In the genomic region with DNA sequence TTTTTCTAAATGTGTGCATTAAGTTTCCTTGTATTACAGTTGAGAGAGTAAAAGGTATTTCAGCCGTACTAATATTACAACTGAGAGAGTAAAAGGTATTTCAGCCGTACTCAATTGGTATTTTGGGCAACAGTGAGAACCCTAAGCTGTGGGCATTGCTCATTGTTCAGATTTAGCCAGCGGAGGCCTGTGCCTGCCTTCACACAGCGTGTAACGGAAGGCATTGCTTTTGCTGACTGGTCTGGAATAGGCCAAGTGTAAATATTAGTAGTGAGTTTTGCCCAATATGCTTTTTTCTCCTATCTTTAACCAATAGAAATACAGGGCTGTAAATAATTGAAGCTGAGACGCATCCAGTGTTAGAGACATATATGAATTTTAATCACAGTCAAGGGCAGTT, we compare ENCODE assay signal across 13 cellular contexts.
A peak's percentile ranks its signal among the peaks of the same experiment; 100 is the strongest.
DNase-seq lines count a peak whose midpoint lies in the region; ATAC-seq, FAIRE-seq and TF ChIP-seq lines count a peak whose summit lies in the region.
"Had no signal": no experiment of that assay in that cellular context is flagged by ENCODE, and none has a peak within 500 bp of the region (broad histone marks: within the 10 kb centered on the region; RNA-seq: fewer than 3 reads in every experiment).

No MANE protein-coding gene starts in this region.

- no peaks in the 10 kb centered on the region for H3K27me3 Mint-ChIP-seq in activated naive CD8-positive, alpha-beta T cell treated with anti-CD3 and anti-CD28 coated beads, Interleukin-2, amount 10 ng/mL, durations not matched to agents 7 days and 5 days
- H3K27me3 Mint-ChIP-seq in natural killer cell (ENCODE audit: low read depth in 2 of 2) = no peaks in the 10 kb centered on the region

- H3K27ac ChIP-seq in BLaER1 = no peak overlapping the region
- H3K27ac ChIP-seq: parathyroid adenoma, SK-N-MC had no signal

- H3K27ac Mint-ChIP-seq in activated naive CD8-positive, alpha-beta T cell treated with anti-CD3 and anti-CD28 coated beads, Interleukin-2, amount 10 ng/mL, durations not matched to agents 7 days and 5 days = peak overlapping the region; percentile 98
- H3K27ac Mint-ChIP-seq in natural killer cell = peak overlapping the region; percentile 92 to 94

- POLR2A ChIA-PET in activated naive CD8-positive, alpha-beta T cell treated with anti-CD3 and anti-CD28 coated beads, Interleukin-2, amount 10 ng/mL, durations not matched to agents 7 days and 5 days (lab: Charles Lee) = interaction anchor here (0.8 to 13.8 kb wide), 5 partner anchors 9 to 104 kb away, joined by 3 to 996 read pairs (median 3); no protein-coding TSS in a partner anchor

- no peaks in the 10 kb centered on the region for H4K20me1 ChIP-seq in BLaER1

- DNase-seq in GM12892 (ENCODE audit: insufficient read length) = no peak
- DNase-seq in activated naive CD8-positive, alpha-beta T cell treated with anti-CD3 and anti-CD28 coated beads, Interleukin-2, amount 10 ng/mL, durations not matched to agents 7 days and 5 days = no peak
- no peak for DNase-seq in natural killer cell
- DNase-seq in GDM1 (lab: John Stamatoyannopoulos, UW) = no peak
- DNase-seq in H7 = no peak
- DNase-seq in NCI-H146 treated with DMSO at 0.1 percent for 48 hours (lab: John Stamatoyannopoulos, UW; ENCODE audit: unreplicated experiment) = no peak
- DNase-seq: mesendoderm, NCI-H2171 had no signal

- intact Hi-C loops in natural killer cell (cut with micrococcal nuclease) = loop anchor here (5.0 kb wide), 2 partner anchors 36 to 59 kb away; no protein-coding TSS in a partner anchor

- H3K4me1 Mint-ChIP-seq in activated naive CD8-positive, alpha-beta T cell treated with anti-CD3 and anti-CD28 coated beads, Interleukin-2, amount 10 ng/mL, durations not matched to agents 7 days and 5 days = peaks cover 84% of the 10 kb centered on the region
- peaks cover 95 to 98% of the 10 kb centered on the region in 2 donors for H3K4me1 Mint-ChIP-seq in natural killer cell

- no peaks in the 10 kb centered on the region for H3K9me3 ChIP-seq in BLaER1

- H3K9ac ChIP-seq in BLaER1 = peak overlapping the region; percentile 33; the same call in 1 of the 2 replicates
- H3K9ac ChIP-seq: parathyroid adenoma had no signal

- no peaks in the 10 kb centered on the region for H3K36me3 ChIP-seq in BLaER1
- H3K36me3 ChIP-seq in H7 (replicated peaks; ENCODE audit: control insufficient read depth, insufficient read depth, low read length) = no peaks in the 10 kb centered on the region

- ATAC-seq in activated naive CD8-positive, alpha-beta T cell treated with anti-CD3 and anti-CD28 coated beads, Interleukin-2, amount 10 ng/mL, durations not matched to agents 7 days and 5 days (ENCODE audit: low read depth) = no peak
- ATAC-seq in natural killer cell (no peak), HG03469 (IDR thresholded peaks at IDR 0.05; ENCODE audit: unreplicated experiment) (no peak)
- ATAC-seq: esophagus mucosa had no signal

- H3K4me1 ChIP-seq in BLaER1 = peaks cover 79% of the 10 kb centered on the region
- H3K4me1 ChIP-seq: parathyroid adenoma had no signal

- H3K27me3 ChIP-seq in BLaER1 (no peaks in the 10 kb centered on the region), H7 (ENCODE audit: control insufficient read depth, insufficient read depth, low read length) (no peaks in the 10 kb centered on the region)

- H3K9me3 Mint-ChIP-seq in activated naive CD8-positive, alpha-beta T cell treated with anti-CD3 and anti-CD28 coated beads, Interleukin-2, amount 10 ng/mL, durations not matched to agents 7 days and 5 days = no peaks in the 10 kb centered on the region
- no peaks in the 10 kb centered on the region for H3K9me3 Mint-ChIP-seq in natural killer cell

- H3K4me3 ChIP-seq in BLaER1 (no peak overlapping the region), H7 (ENCODE audit: insufficient read depth, low read depth, low read length) (no peak overlapping the region)
- H3K4me3 ChIP-seq: SK-N-MC had no signal

- H3K4me2 ChIP-seq in BLaER1 = peak overlapping the region; percentile 83

- TF ChIP-seq POLR2A in GM12892 (IDR thresholded peaks at IDR 0.05; ENCODE audit: low read depth, low read length) = no peak

- H3K4me3 Mint-ChIP-seq in activated naive CD8-positive, alpha-beta T cell treated with anti-CD3 and anti-CD28 coated beads, Interleukin-2, amount 10 ng/mL, durations not matched to agents 7 days and 5 days = peak overlapping the region; percentile 91
- H3K4me3 Mint-ChIP-seq in natural killer cell = peak overlapping the region; percentile 84

- peak; percentile 9 for FAIRE-seq in GM12892 (lab: Jason Lieb, UNC)

- no peaks in the 10 kb centered on the region for H3K36me3 Mint-ChIP-seq in activated naive CD8-positive, alpha-beta T cell treated with anti-CD3 and anti-CD28 coated beads, Interleukin-2, amount 10 ng/mL, durations not matched to agents 7 days and 5 days
- H3K36me3 Mint-ChIP-seq in natural killer cell = no peaks in the 10 kb centered on the region

- no peak for TF ChIP-seq CTCF in natural killer cell (IDR thresholded peaks at IDR 0.05)
